16 cellular contexts compared by ENCODE assay signal in the genomic region with DNA sequence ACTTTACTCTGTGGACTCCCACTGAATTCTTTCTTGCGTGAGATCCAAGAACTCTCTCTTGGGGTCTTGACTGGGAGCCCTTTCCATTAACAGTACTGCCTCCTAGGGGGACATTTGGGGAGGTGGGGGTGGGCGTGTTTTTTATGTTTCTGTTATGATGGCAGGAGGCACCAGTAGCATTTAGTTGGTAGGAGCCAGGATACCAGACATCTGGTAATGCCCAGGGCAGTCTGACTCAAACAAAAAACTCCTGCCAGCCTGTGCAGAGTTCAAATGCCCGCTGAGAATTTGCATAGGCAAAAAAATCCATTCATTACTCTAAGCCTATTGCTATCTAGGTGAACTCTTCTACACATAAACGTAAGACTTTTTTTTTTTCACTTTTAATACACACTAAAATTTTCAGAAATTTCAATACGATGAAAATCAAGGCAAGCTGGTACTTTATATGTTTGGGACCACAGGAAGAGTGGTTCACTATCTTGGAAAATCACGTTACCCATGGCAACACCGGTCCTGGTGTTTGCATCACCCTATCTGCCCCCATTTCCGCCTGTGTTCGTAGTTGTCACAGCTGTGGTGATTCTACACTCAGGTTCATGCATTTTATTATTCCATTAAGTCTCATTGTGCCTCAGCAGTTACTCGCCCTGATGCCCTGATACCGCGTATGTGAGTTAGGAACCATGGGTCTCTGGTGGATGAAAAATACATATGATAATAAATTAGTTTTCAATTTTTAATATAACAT.
DNase-seq lines count a peak whose midpoint lies in the region; ATAC-seq lines count a peak whose summit lies in the region.
"Had no signal": no experiment of that assay in that cellular context is flagged by ENCODE, and none has a peak within 500 bp of the region (broad histone marks: within the 10 kb centered on the region; RNA-seq: fewer than 3 reads in every experiment).

No MANE protein-coding gene starts in this region.

- no peaks in the 10 kb centered on the region for H3K4me1 ChIP-seq in aorta (ENCODE audit: control insufficient read depth in 1 of 2, insufficient read depth in 2 of 2, low read length in 2 of 2)
- H3K4me1 ChIP-seq: gastroesophageal sphincter had no signal

- intact Hi-C loops in aorta (cut with DNase I) = no loop called here

- H3K27me3 ChIP-seq in aorta (ENCODE audit: control insufficient read depth in 1 of 2, insufficient read depth in 2 of 2, low read length in 1 of 2) = peaks cover 0 to 5% of the 10 kb centered on the region in 2 donors
- H3K27me3 ChIP-seq: gastroesophageal sphincter had no signal

- no peak overlapping the region for H3K4me3 ChIP-seq in aorta (ENCODE audit: low read length in 2 of 2)
- H3K4me3 ChIP-seq: gastroesophageal sphincter had no signal

- H3K27ac ChIP-seq in aorta (ENCODE audit: low read depth in 1 of 2, low read length in 2 of 2) = no peak overlapping the region
- H3K27ac ChIP-seq: gastroesophageal sphincter had no signal

- H3K9me3 ChIP-seq in aorta (ENCODE audit: control insufficient read depth, low read length) = no peaks in the 10 kb centered on the region

- no peak for DNase-seq in stimulated activated naive CD8-positive, alpha-beta T cell treated with anti-CD3 and anti-CD28 coated beads, Interleukin-15, Interleukin-2, amounts not matched to agents 100 U/mL and 50 U/mL, for 24 hours
- peak; percentile 21 for DNase-seq in T-helper 22 cell (ENCODE audit: low read depth)
- peak in 1 of 2 donors; percentile 12 for DNase-seq in central memory CD8-positive, alpha-beta T cell (ENCODE audit: low spot score in 2 of 2)
- no peak for DNase-seq in putamen (ENCODE audit: low spot score)
- no peak for DNase-seq in aorta
- DNase-seq: DMS79 treated with DMSO at 0.1 percent for 48 hours, H7, islet precursor cell, NCI-H2227 treated with DMSO at 0.1 percent for 48 hours, PC-3 had no signal

- peaks cover 3% of the 10 kb centered on the region for H3K36me3 Mint-ChIP-seq in stimulated activated naive CD8-positive, alpha-beta T cell treated with anti-CD3 and anti-CD28 coated beads, Interleukin-15, Interleukin-2, amounts not matched to agents 100 ng/mL and 50 ng/mL, for 24 hours (ENCODE audit: low read depth)
- no peaks in the 10 kb centered on the region for H3K36me3 Mint-ChIP-seq in central memory CD8-positive, alpha-beta T cell (ENCODE audit: insufficient read depth)
- H3K36me3 Mint-ChIP-seq: brain had no signal

- WGBS in aorta, 2 donors = 77 to 79% methylated on average over 12 of the region's 12 CpGs

- no peak for ATAC-seq in stimulated activated naive CD8-positive, alpha-beta T cell treated with anti-CD3 and anti-CD28 coated beads, Interleukin-15, Interleukin-2, amounts not matched to agents 100 U/mL and 50 U/mL, for 24 hours
- peak; percentile 46 for ATAC-seq in central memory CD8-positive, alpha-beta T cell (replicated peaks; ENCODE audit: extremely low read depth, poor library complexity, severe bottlenecking)
- ATAC-seq in HG03025 (IDR thresholded peaks at IDR 0.05; ENCODE audit: low FRiP score, unreplicated experiment) = no peak
- ATAC-seq in aorta (ENCODE audit: low FRiP score) = no peak
- no peak for ATAC-seq in GM21423 (IDR thresholded peaks at IDR 0.05; ENCODE audit: unreplicated experiment)
- ATAC-seq: gastroesophageal sphincter; PC-3; stimulated activated memory B cell treated with anti-CD40 and anti-IgM and Interleukin-4, amounts not matched to agents 10 μg/mL and 1 μg/mL and 100 μg/mL, for 72 hours had no signal

- peaks cover 22% of the 10 kb centered on the region for H3K27me3 Mint-ChIP-seq in stimulated activated naive CD8-positive, alpha-beta T cell treated with anti-CD3 and anti-CD28 coated beads, Interleukin-15, Interleukin-2, amounts not matched to agents 100 ng/mL and 50 ng/mL, for 24 hours
- peaks cover 45% of the 10 kb centered on the region for H3K27me3 Mint-ChIP-seq in central memory CD8-positive, alpha-beta T cell

- peaks cover 7% of the 10 kb centered on the region for H3K9me3 Mint-ChIP-seq in stimulated activated naive CD8-positive, alpha-beta T cell treated with anti-CD3 and anti-CD28 coated beads, Interleukin-15, Interleukin-2, amounts not matched to agents 100 ng/mL and 50 ng/mL, for 24 hours
- H3K9me3 Mint-ChIP-seq in central memory CD8-positive, alpha-beta T cell = no peaks in the 10 kb centered on the region

- peak overlapping the region; percentile 33 for H3K4me3 Mint-ChIP-seq in stimulated activated naive CD8-positive, alpha-beta T cell treated with anti-CD3 and anti-CD28 coated beads, Interleukin-15, Interleukin-2, amounts not matched to agents 100 ng/mL and 50 ng/mL, for 24 hours
- H3K4me3 Mint-ChIP-seq in central memory CD8-positive, alpha-beta T cell = peak overlapping the region; percentile 17
- H3K4me3 Mint-ChIP-seq: brain; stimulated activated memory B cell treated with anti-CD40 and anti-IgM and Interleukin-4, amounts not matched to agents 10 μg/mL and 1 μg/mL and 100 μg/mL, for 72 hours had no signal

- no peaks in the 10 kb centered on the region for H3K36me3 ChIP-seq in aorta (ENCODE audit: control insufficient read depth in 1 of 2, insufficient read depth in 2 of 2, low read length in 1 of 2)
- H3K36me3 ChIP-seq: gastroesophageal sphincter had no signal

- peaks cover 39% of the 10 kb centered on the region for H3K4me1 Mint-ChIP-seq in stimulated activated naive CD8-positive, alpha-beta T cell treated with anti-CD3 and anti-CD28 coated beads, Interleukin-15, Interleukin-2, amounts not matched to agents 100 ng/mL and 50 ng/mL, for 24 hours (ENCODE audit: low read depth)
- H3K4me1 Mint-ChIP-seq in central memory CD8-positive, alpha-beta T cell = no peaks in the 10 kb centered on the region
- H3K4me1 Mint-ChIP-seq: stimulated activated memory B cell treated with anti-CD40 and anti-IgM and Interleukin-4, amounts not matched to agents 10 μg/mL and 1 μg/mL and 100 μg/mL, for 72 hours had no signal

- peak overlapping the region; percentile 89 for H3K27ac Mint-ChIP-seq in stimulated activated naive CD8-positive, alpha-beta T cell treated with anti-CD3 and anti-CD28 coated beads, Interleukin-15, Interleukin-2, amounts not matched to agents 100 ng/mL and 50 ng/mL, for 24 hours
- peak overlapping the region; percentile 67 for H3K27ac Mint-ChIP-seq in central memory CD8-positive, alpha-beta T cell (ENCODE audit: low read depth)
- H3K27ac Mint-ChIP-seq: stimulated activated memory B cell treated with anti-CD40 and anti-IgM and Interleukin-4, amounts not matched to agents 10 μg/mL and 1 μg/mL and 100 μg/mL, for 72 hours had no signal
